10 cellular contexts compared by ENCODE assay signal in the genomic region with DNA sequence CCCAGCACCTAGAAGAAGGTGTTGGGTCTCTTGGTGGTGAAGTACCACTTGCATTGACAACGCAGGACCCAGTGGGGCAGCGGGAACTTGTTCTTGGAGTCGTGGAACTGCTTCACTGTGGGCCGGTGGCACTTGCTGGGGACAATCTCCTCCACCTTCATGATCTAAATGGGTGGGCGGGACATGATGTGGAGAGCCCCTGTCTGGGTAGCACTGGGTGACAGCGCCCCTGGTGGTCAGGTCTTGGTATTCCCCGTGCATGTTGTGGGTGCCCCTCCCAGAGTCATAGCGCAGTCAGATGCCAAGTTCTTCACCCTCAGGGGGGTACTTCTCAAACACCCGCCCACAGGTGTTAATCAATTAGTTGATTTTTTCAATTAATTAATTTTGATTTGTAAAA.
DNase-seq lines count a peak whose midpoint lies in the region; ATAC-seq, FAIRE-seq and TF ChIP-seq lines count a peak whose summit lies in the region.
"Had no signal": no experiment of that assay in that cellular context is flagged by ENCODE, and none has a peak within 500 bp of the region (broad histone marks: within the 10 kb centered on the region; RNA-seq: fewer than 3 reads in every experiment).

No MANE protein-coding gene starts in this region.

- TF ChIP-seq CTCF in astrocyte of the spinal cord (IDR thresholded peaks at IDR 0.05; ENCODE audit: low read depth, low read length): peak; percentile 19

- no peak for ATAC-seq in GM19452 (IDR thresholded peaks at IDR 0.05; ENCODE audit: unreplicated experiment)
- ATAC-seq: stimulated activated naive CD8-positive, alpha-beta T cell treated with anti-CD3 and anti-CD28 coated beads, Interleukin-15, amount 100 ng/mL, for 72 hours had no signal

- no peak overlapping the region for H3K4me3 ChIP-seq in astrocyte of the spinal cord (ENCODE audit: low read depth, low read length)

- peak; percentile 54 for DNase-seq in activated CD4-positive, alpha-beta T cell treated with anti-CD3 and anti-CD28 coated beads for 48 hours
- DNase-seq in activated CD4-positive, alpha-beta T cell treated with anti-CD3 and anti-CD28 coated beads for 1 hour: no peak
- DNase-seq in KBM-7: peak; percentile 25
- DNase-seq in astrocyte of the spinal cord (ENCODE audit: low read depth, low spot score): no peak
- DNase-seq in stimulated activated CD4-positive, alpha-beta T cell treated with anti-CD3 and anti-CD28 coated beads, Interleukin-4, amount 100 ng/mL, for 1 hour: peak; percentile 13
- DNase-seq in T-helper 1 cell: no peak
- no peak for DNase-seq in GM12891 (ENCODE audit: insufficient read length, low spot score)
- DNase-seq: NCI-H1930 had no signal

- in situ Hi-C loops in KBM-7 (cut with MboI; ENCODE audit: low pct_unique_long_range_greater_than_20kb, low sequenced_read_pairs) (no loop called here), astrocyte of the spinal cord (cut with HindIII; ENCODE audit: low sequenced_read_pairs) (no loop called here)

- FAIRE-seq in GM12891 (lab: Jason Lieb, UNC): no peak

- TF ChIP-seq POLR2A in GM12891 (IDR thresholded peaks at IDR 0.05; ENCODE audit: low read depth, low read length): no peak

TF ChIP-seq in GM12891, 5 proteins besides CTCF, POLR2A, EP300 and RAD21:
- no peak for TF ChIP-seq TAF1 (IDR thresholded peaks at IDR 0.05; ENCODE audit: low read depth, low read length)
- no peak for TF ChIP-seq PAX5 (IDR thresholded peaks at IDR 0.05; ENCODE audit: insufficient read depth, low read length, severe bottlenecking)
- TF ChIP-seq SPI1 (IDR thresholded peaks at IDR 0.05; ENCODE audit: low read depth, low read length): no peak
- no peak for TF ChIP-seq POU2F2 (IDR thresholded peaks at IDR 0.05; ENCODE audit: low read depth, low read length)
- TF ChIP-seq POLR2AphosphoS5 (IDR thresholded peaks at IDR 0.05; ENCODE audit: low read depth, low read length): no peak
TF ChIP-seq in GM12891: peak in this region for 0.

Comparison
In these comparisons a context has a peak if more than half of its experiments do, and no peak if none do; other contexts are left out.
1. DNase-seq: peak in activated CD4-positive, alpha-beta T cell treated with anti-CD3 and anti-CD28 coated beads for 48 hours (single experiment), KBM-7 (single experiment) and stimulated activated CD4-positive, alpha-beta T cell treated with anti-CD3 and anti-CD28 coated beads, Interleukin-4, amount 100 ng/mL, for 1 hour (single experiment); none in activated CD4-positive, alpha-beta T cell treated with anti-CD3 and anti-CD28 coated beads for 1 hour (single experiment), astrocyte of the spinal cord (single experiment), T-helper 1 cell (0 of 5) and GM12891 (single experiment).